8 cellular contexts compared by ENCODE assay signal in genomic region chrX:154534526-154535322, GRCh38. TPM values are rescaled to one million over a fixed set of nuclear protein-coding genes. Genes with fewer than 3 reads are reported as not detected.
DNase-seq lines count a peak whose midpoint lies in the region; ATAC-seq and TF ChIP-seq lines count a peak whose summit lies in the region.

No MANE protein-coding gene starts in this region.

- no peak overlapping the region for H2AFZ ChIP-seq in GM23248

- H3K4me3 ChIP-seq in GM23248 (no peak overlapping the region), LNCaP clone FGC (ENCODE audit: low read depth, low read length) (no peak overlapping the region), RWPE2 (ENCODE audit: severe bottlenecking) (no peak overlapping the region), fibroblast of pulmonary artery (replicated peaks; ENCODE audit: low read depth, low read length) (no peak overlapping the region), suprapubic skin (no peak overlapping the region)

- in situ Hi-C loops in GM23248 (cut with MboI), result no loop called here

- H3K36me3 ChIP-seq in GM23248 (ENCODE audit: low read depth) (no peaks in the 10 kb centered on the region), RWPE2 (ENCODE audit: low read depth) (peaks cover 22% of the 10 kb centered on the region), suprapubic skin (peaks cover 14% of the 10 kb centered on the region)

- peaks cover 13% of the 10 kb centered on the region for H3K36me3 Mint-ChIP-seq in activated T-helper 1 cell treated with anti-CD3 and anti-CD28 coated beads, Interleukin-12 subunit alpha, Interleukin-12 subunit beta, Interleukin-2, Interleukin-4 antibody, amounts not matched to agents 30 ng/mL and 10 ng/mL and 1 ng/mL, durations not matched to agents 14 hours and 24 hours and 36 hours (ENCODE audit: low read depth)

- no peak for TF ChIP-seq EP300 in suprapubic skin (IDR thresholded peaks at IDR 0.05)

- H3K9me3 ChIP-seq in GM23248 (ENCODE audit: low read depth) (no peaks in the 10 kb centered on the region), RWPE2 (ENCODE audit: severe bottlenecking) (no peaks in the 10 kb centered on the region), suprapubic skin (no peaks in the 10 kb centered on the region)

- H3K27me3 Mint-ChIP-seq in activated T-helper 1 cell treated with anti-CD3 and anti-CD28 coated beads, Interleukin-12 subunit alpha, Interleukin-12 subunit beta, Interleukin-2, Interleukin-4 antibody, amounts not matched to agents 30 ng/mL and 10 ng/mL and 1 ng/mL, durations not matched to agents 14 hours and 24 hours and 36 hours (ENCODE audit: insufficient read depth), result no peaks in the 10 kb centered on the region

- no peak overlapping the region for H3K9ac ChIP-seq in GM23248

- DNase-seq in EH (ENCODE audit: low read depth), result peak; percentile 80
- peak; percentile 90 for DNase-seq in GM23248
- no peak for DNase-seq in LNCaP clone FGC (ENCODE audit: low read depth)
- DNase-seq in RWPE2 (ENCODE audit: low spot score), result peak; percentile 76
- peak; percentile 80 for DNase-seq in activated T-helper 1 cell treated with anti-CD3 and anti-CD28 coated beads, Interleukin-12 subunit alpha, Interleukin-12 subunit beta, Interleukin-2, Interleukin-4 antibody, amounts not matched to agents 30 ng/mL and 10 ng/mL and 1 ng/mL, durations not matched to agents 14 hours and 24 hours and 36 hours (ENCODE audit: low spot score)
- DNase-seq in fibroblast of pulmonary artery (ENCODE audit: low read depth), result peak; percentile 85
- peak in 53 of 56 donors; percentile 22 to 93 (median 74) for DNase-seq in nucleus accumbens (lab: John Stamatoyannopoulos, UW)
- DNase-seq in suprapubic skin (ENCODE audit: low spot score in 2 of 2), result peak; percentile 91 to 92

- TF ChIP-seq POLR2A in suprapubic skin (IDR thresholded peaks at IDR 0.05), result no peak

- peak; percentile 85 for ATAC-seq in RWPE2 (ENCODE audit: low read depth)

- 0 out of 2 replicates have a peak, but pooled peaks cover 11% of the 10 kb centered on the region for H3K79me2 ChIP-seq in GM23248 (ENCODE audit: insufficient read depth)

- WGBS in GM23248 (ENCODE audit: low coverage in 1 of 2, low lambda C conversion rate in 2 of 2, missing lambda C conversion rate in 2 of 2), 2 experiments, result 22 to 28% methylated on average over 15 to 26 of the region's 34 CpGs
- 51% methylated on average over 17 of the region's 34 CpGs for WGBS in suprapubic skin

- intact Hi-C loops in activated T-helper 1 cell treated with anti-CD3 and anti-CD28 coated beads, Interleukin-12 subunit alpha, Interleukin-12 subunit beta, Interleukin-2, Interleukin-4 antibody, amounts not matched to agents 30 ng/mL and 10 ng/mL and 1 ng/mL, durations not matched to agents 14 hours and 24 hours and 36 hours (cut with micrococcal nuclease), result loop anchor here (1.0 to 5.0 kb wide), 5 partner anchors 42 to 226 kb away; partner anchors contain the start of genes RPL10 and SLC10A3

- H3K4me1 Mint-ChIP-seq in activated T-helper 1 cell treated with anti-CD3 and anti-CD28 coated beads, Interleukin-12 subunit alpha, Interleukin-12 subunit beta, Interleukin-2, Interleukin-4 antibody, amounts not matched to agents 30 ng/mL and 10 ng/mL and 1 ng/mL, durations not matched to agents 14 hours and 24 hours and 36 hours (ENCODE audit: low read depth), result peaks cover 6% of the 10 kb centered on the region

- H4K20me1 ChIP-seq in GM23248 (ENCODE audit: insufficient read depth), result no peaks in the 10 kb centered on the region

- H3K27ac Mint-ChIP-seq in activated T-helper 1 cell treated with anti-CD3 and anti-CD28 coated beads, Interleukin-12 subunit alpha, Interleukin-12 subunit beta, Interleukin-2, Interleukin-4 antibody, amounts not matched to agents 30 ng/mL and 10 ng/mL and 1 ng/mL, durations not matched to agents 14 hours and 24 hours and 36 hours, result no peak overlapping the region

- H3K27me3 ChIP-seq in GM23248 (replicated peaks; ENCODE audit: insufficient read depth) (no peaks in the 10 kb centered on the region), RWPE2 (ENCODE audit: insufficient read depth, poor library complexity, severe bottlenecking) (no peaks in the 10 kb centered on the region), suprapubic skin (no peaks in the 10 kb centered on the region)

- H3F3A ChIP-seq in GM23248 (ENCODE audit: insufficient read depth), result no peaks in the 10 kb centered on the region

- no peaks in the 10 kb centered on the region for H3K4me1 ChIP-seq in GM23248 (ENCODE audit: insufficient read depth)
- H3K4me1 ChIP-seq in RWPE2 (ENCODE audit: insufficient read depth, poor library complexity, severe bottlenecking), result no peaks in the 10 kb centered on the region
- H3K4me1 ChIP-seq in suprapubic skin, result peaks cover 7% of the 10 kb centered on the region

- H3K9me2 ChIP-seq in GM23248 (ENCODE audit: insufficient read depth), result no peaks in the 10 kb centered on the region

- peak; percentile 97 for TF ChIP-seq CTCF in LNCaP clone FGC (IDR thresholded peaks at IDR 0.05; ENCODE audit: control insufficient read depth, extremely low read depth, insufficient read depth)
- TF ChIP-seq CTCF in RWPE2 (IDR thresholded peaks at IDR 0.05; ENCODE audit: poor library complexity, severe bottlenecking), result peak; percentile 83
- peak; percentile 79 for TF ChIP-seq CTCF in fibroblast of pulmonary artery (IDR thresholded peaks at IDR 0.05; ENCODE audit: low read length, missing control alignments)
- peak; percentile 92 to 100 for TF ChIP-seq CTCF in suprapubic skin (IDR thresholded peaks at IDR 0.05)

- no peaks in the 10 kb centered on the region for H3K9me3 Mint-ChIP-seq in activated T-helper 1 cell treated with anti-CD3 and anti-CD28 coated beads, Interleukin-12 subunit alpha, Interleukin-12 subunit beta, Interleukin-2, Interleukin-4 antibody, amounts not matched to agents 30 ng/mL and 10 ng/mL and 1 ng/mL, durations not matched to agents 14 hours and 24 hours and 36 hours

- no peak overlapping the region for H3K4me2 ChIP-seq in GM23248 (ENCODE audit: unreplicated experiment)

- H3K27ac ChIP-seq in GM23248, result peak overlapping the region; percentile 35; the same call in 1 of the 2 replicates
- H3K27ac ChIP-seq in RWPE2 (ENCODE audit: poor library complexity, severe bottlenecking), result no peak overlapping the region
- no peak overlapping the region for H3K27ac ChIP-seq in suprapubic skin

- H3K4me3 Mint-ChIP-seq in activated T-helper 1 cell treated with anti-CD3 and anti-CD28 coated beads, Interleukin-12 subunit alpha, Interleukin-12 subunit beta, Interleukin-2, Interleukin-4 antibody, amounts not matched to agents 30 ng/mL and 10 ng/mL and 1 ng/mL, durations not matched to agents 14 hours and 24 hours and 36 hours, result no peak overlapping the region

RNA-seq across cellular contexts. Expression of gene G6PD, which starts 11.9 kb away (rescaled TPM):
- total RNA-seq in GM23248 (2014; rRNA removed; shearing (Covaris generic)), result 55.0 and 66.0 TPM in 2 replicates
- polyA plus RNA-seq in GM23248 (2016; fragmentation: Nextera tagmentation; extraction: Ambion mirVana), result 42.5 and 44.3 TPM in 2 replicates
- 72.4 and 74.8 TPM in 2 replicates for total RNA-seq in activated T-helper 1 cell treated with anti-CD3 and anti-CD28 coated beads, Interleukin-12 subunit alpha, Interleukin-12 subunit beta, Interleukin-2, Interleukin-4 antibody, amounts not matched to agents 30 ng/mL and 10 ng/mL and 1 ng/mL, durations not matched to agents 14 hours and 24 hours and 36 hours
- total RNA-seq in suprapubic skin, result 10 to 100 TPM; 22.6 to 60.4 (median 42.0) TPM

RNA-seq across cellular contexts. Expression of gene IKBKG, which starts 12.7 kb away (rescaled TPM):
- 18.0 and 25.9 TPM in 2 replicates for total RNA-seq in GM23248 (2014; rRNA removed; shearing (Covaris generic))
- polyA plus RNA-seq in GM23248 (2016; fragmentation: Nextera tagmentation; extraction: Ambion mirVana), result 26.2 and 29.5 TPM in 2 replicates
- 40.7 and 41.2 TPM in 2 replicates for total RNA-seq in activated T-helper 1 cell treated with anti-CD3 and anti-CD28 coated beads, Interleukin-12 subunit alpha, Interleukin-12 subunit beta, Interleukin-2, Interleukin-4 antibody, amounts not matched to agents 30 ng/mL and 10 ng/mL and 1 ng/mL, durations not matched to agents 14 hours and 24 hours and 36 hours
- 10 to 100 TPM; 13.1 to 18.3 (median 15.3) TPM for total RNA-seq in suprapubic skin

RNA-seq across cellular contexts. Expression of gene FAM3A, which starts 18.7 kb away (rescaled TPM):
- total RNA-seq in GM23248 (2014; rRNA removed; shearing (Covaris generic)), result 27.8 and 43.6 TPM in 2 replicates
- polyA plus RNA-seq in GM23248 (2016; fragmentation: Nextera tagmentation; extraction: Ambion mirVana), result 35.2 and 35.7 TPM in 2 replicates
- 35.9 and 40.1 TPM in 2 replicates for total RNA-seq in activated T-helper 1 cell treated with anti-CD3 and anti-CD28 coated beads, Interleukin-12 subunit alpha, Interleukin-12 subunit beta, Interleukin-2, Interleukin-4 antibody, amounts not matched to agents 30 ng/mL and 10 ng/mL and 1 ng/mL, durations not matched to agents 14 hours and 24 hours and 36 hours
- 10 to 100 TPM; 33.5 to 40.6 (median 36.6) TPM for total RNA-seq in suprapubic skin

RNA-seq across cellular contexts. Expression of gene SLC10A3, which starts 44.3 kb away (rescaled TPM):
- total RNA-seq in GM23248 (2014; rRNA removed; shearing (Covaris generic)), result 48.3 and 61.0 TPM in 2 replicates
- polyA plus RNA-seq in GM23248 (2016; fragmentation: Nextera tagmentation; extraction: Ambion mirVana), result 49.4 and 50.8 TPM in 2 replicates
- total RNA-seq in activated T-helper 1 cell treated with anti-CD3 and anti-CD28 coated beads, Interleukin-12 subunit alpha, Interleukin-12 subunit beta, Interleukin-2, Interleukin-4 antibody, amounts not matched to agents 30 ng/mL and 10 ng/mL and 1 ng/mL, durations not matched to agents 14 hours and 24 hours and 36 hours, result 19.9 and 23.1 TPM in 2 replicates
- 10 to 100 TPM; 16.5 to 45.0 (median 38.8) TPM for total RNA-seq in suprapubic skin

RNA-seq across cellular contexts. Expression of gene UBL4A, which starts 48.3 kb away (rescaled TPM):
- 36.8 and 53.0 TPM in 2 replicates for total RNA-seq in GM23248 (2014; rRNA removed; shearing (Covaris generic))
- polyA plus RNA-seq in GM23248 (2016; fragmentation: Nextera tagmentation; extraction: Ambion mirVana), result 42.4 and 45.2 TPM in 2 replicates
- 59.2 and 63.5 TPM in 2 replicates for total RNA-seq in activated T-helper 1 cell treated with anti-CD3 and anti-CD28 coated beads, Interleukin-12 subunit alpha, Interleukin-12 subunit beta, Interleukin-2, Interleukin-4 antibody, amounts not matched to agents 30 ng/mL and 10 ng/mL and 1 ng/mL, durations not matched to agents 14 hours and 24 hours and 36 hours
- total RNA-seq in suprapubic skin, result 10 to 100 TPM; 25.8 to 50.5 (median 46.4) TPM
